Comparison of ENCODE assay signal across 9 cellular contexts in genomic region chr18:24491882-24492281, GRCh38. TPM values are rescaled to one million over a fixed set of nuclear protein-coding genes. Genes with fewer than 3 reads are reported as not detected.
A peak's percentile ranks its signal among the peaks of the same experiment; 100 is the strongest.
DNase-seq lines count a peak whose midpoint lies in the region; ATAC-seq, FAIRE-seq and TF ChIP-seq lines count a peak whose summit lies in the region.
"Had no signal": no experiment of that assay in that cellular context is flagged by ENCODE, and none has a peak within 500 bp of the region (broad histone marks: within the 10 kb centered on the region; RNA-seq: fewer than 3 reads in every experiment).

No MANE protein-coding gene starts in this region.

- peak overlapping the region; percentile 47 to 49 for H3K4me3 ChIP-seq in kidney (ENCODE audit: low read length in 2 of 2)
- H3K4me3 ChIP-seq in brain microvascular endothelial cell (ENCODE audit: low read depth, low read length): no peak overlapping the region

- peak; percentile 95 for FAIRE-seq in GM18507 (lab: Jason Lieb, UNC)
- FAIRE-seq in kidney (lab: Jason Lieb, UNC): no peak
- FAIRE-seq in D721Med (lab: Jason Lieb, UNC): no peak

- H3K4me1 ChIP-seq in kidney (ENCODE audit: control insufficient read depth in 1 of 2, insufficient read depth in 1 of 2, low read depth in 1 of 2, low read length in 2 of 2): peaks cover 3 to 7% of the 10 kb centered on the region in 2 donors

- peak; percentile 80 for ATAC-seq in GM21360 (IDR thresholded peaks at IDR 0.05; ENCODE audit: unreplicated experiment)
- peak; percentile 92 for ATAC-seq in HG03175 (IDR thresholded peaks at IDR 0.05; ENCODE audit: unreplicated experiment)

- no peaks in the 10 kb centered on the region for H3K27me3 ChIP-seq in brain microvascular endothelial cell (replicated peaks)

- in situ Hi-C loops in KBM-7 (cut with MboI; ENCODE audit: low pct_unique_long_range_greater_than_20kb, low sequenced_read_pairs): no loop called here
- in situ Hi-C loops in brain microvascular endothelial cell (cut with HindIII; ENCODE audit: low pct_ligation_motif_present, low sequenced_read_pairs): no loop called here

- H3K27ac ChIP-seq in kidney (ENCODE audit: low read depth in 2 of 2, low read length in 2 of 2) (no peak overlapping the region), brain microvascular endothelial cell (no peak overlapping the region)

- intact Hi-C loops in kidney (cut with DNase I): no loop called here

- peak; percentile 25 for DNase-seq in GM18507 (ENCODE audit: extremely low spot score, insufficient read length, low read depth)
- no peak for DNase-seq in kidney
- DNase-seq in KBM-7: no peak
- no peak for DNase-seq in midbrain (lab: John Stamatoyannopoulos, UW)
- DNase-seq in brain microvascular endothelial cell: no peak
- no peak for DNase-seq in D721Med (ENCODE audit: insufficient read length, low spot score)

- TF ChIP-seq CTCF in kidney (IDR thresholded peaks at IDR 0.05; ENCODE audit: borderline replicate concordance, extremely low read depth, insufficient read depth): no peak
- TF ChIP-seq CTCF in brain microvascular endothelial cell (IDR thresholded peaks at IDR 0.05; ENCODE audit: low read depth, low read length, missing control alignments): no peak
- no peak for TF ChIP-seq CTCF in D721Med (IDR thresholded peaks at IDR 0.05; ENCODE audit: insufficient read depth, missing control alignments)

- H3K36me3 ChIP-seq in kidney (ENCODE audit: control insufficient read depth in 1 of 2, insufficient read depth in 2 of 2, low read length in 2 of 2) (no peaks in the 10 kb centered on the region), brain microvascular endothelial cell (replicated peaks) (no peaks in the 10 kb centered on the region)

- H3K9ac ChIP-seq in kidney (ENCODE audit: low read length in 2 of 2): peak overlapping the region in 1 of 2 donors; percentile 19

- peaks cover 0 to 7% of the 10 kb centered on the region in 2 donors for H3K9me3 ChIP-seq in kidney (ENCODE audit: control insufficient read depth in 1 of 2, low read length in 2 of 2)

RNA-seq across cellular contexts. Expression of gene HRH4, which starts 31.4 kb away (rescaled TPM):
- not detected for total RNA-seq in kidney
- polyA plus RNA-seq in kidney (ENCODE audit: insufficient read depth, low read depth, low replicate concordance): not detected
- total RNA-seq: RPMI7951 had no signal
